1 cellular context compared by ENCODE assay signal in the genomic region with DNA sequence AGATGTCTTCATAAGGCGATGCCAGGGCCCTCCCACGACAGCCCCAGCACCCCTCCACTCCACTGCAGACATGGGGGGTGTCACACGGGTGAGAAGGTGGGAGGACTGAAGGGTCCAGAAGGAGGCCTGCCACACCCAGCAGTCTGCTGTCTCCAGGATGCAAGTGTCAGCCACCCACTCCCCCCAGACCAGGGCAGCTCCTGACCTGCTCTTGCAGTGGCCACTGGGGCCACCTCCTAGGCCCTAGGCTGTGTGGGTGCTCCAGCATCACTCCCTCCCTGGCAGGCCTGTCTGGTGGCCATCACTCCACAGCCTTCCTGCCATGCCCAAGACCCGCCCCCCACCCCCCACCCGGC.
TF ChIP-seq lines count a peak whose summit lies in the region.

No MANE protein-coding gene starts in this region.

TF ChIP-seq in SK-N-SH treated with all-trans-retinoic acid at 6 μM for 48 hours, 23 proteins besides CTCF, POLR2A, EP300 and RAD21 (continued from another document):
- TF ChIP-seq, protein P1, sequence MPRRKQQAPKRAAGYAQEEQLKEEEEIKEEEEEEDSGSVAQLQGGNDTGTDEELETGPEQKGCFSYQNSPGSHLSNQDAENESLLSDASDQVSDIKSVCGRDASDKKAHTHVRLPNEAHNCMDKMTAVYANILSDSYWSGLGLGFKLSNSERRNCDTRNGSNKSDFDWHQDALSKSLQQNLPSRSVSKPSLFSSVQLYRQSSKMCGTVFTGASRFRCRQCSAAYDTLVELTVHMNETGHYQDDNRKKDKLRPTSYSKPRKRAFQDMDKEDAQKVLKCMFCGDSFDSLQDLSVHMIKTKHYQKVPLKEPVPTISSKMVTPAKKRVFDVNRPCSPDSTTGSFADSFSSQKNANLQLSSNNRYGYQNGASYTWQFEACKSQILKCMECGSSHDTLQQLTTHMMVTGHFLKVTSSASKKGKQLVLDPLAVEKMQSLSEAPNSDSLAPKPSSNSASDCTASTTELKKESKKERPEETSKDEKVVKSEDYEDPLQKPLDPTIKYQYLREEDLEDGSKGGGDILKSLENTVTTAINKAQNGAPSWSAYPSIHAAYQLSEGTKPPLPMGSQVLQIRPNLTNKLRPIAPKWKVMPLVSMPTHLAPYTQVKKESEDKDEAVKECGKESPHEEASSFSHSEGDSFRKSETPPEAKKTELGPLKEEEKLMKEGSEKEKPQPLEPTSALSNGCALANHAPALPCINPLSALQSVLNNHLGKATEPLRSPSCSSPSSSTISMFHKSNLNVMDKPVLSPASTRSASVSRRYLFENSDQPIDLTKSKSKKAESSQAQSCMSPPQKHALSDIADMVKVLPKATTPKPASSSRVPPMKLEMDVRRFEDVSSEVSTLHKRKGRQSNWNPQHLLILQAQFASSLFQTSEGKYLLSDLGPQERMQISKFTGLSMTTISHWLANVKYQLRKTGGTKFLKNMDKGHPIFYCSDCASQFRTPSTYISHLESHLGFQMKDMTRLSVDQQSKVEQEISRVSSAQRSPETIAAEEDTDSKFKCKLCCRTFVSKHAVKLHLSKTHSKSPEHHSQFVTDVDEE (CRISPR knock-in tag; IDR thresholded peaks at IDR 0.05) = no peak
